In the genomic region with DNA sequence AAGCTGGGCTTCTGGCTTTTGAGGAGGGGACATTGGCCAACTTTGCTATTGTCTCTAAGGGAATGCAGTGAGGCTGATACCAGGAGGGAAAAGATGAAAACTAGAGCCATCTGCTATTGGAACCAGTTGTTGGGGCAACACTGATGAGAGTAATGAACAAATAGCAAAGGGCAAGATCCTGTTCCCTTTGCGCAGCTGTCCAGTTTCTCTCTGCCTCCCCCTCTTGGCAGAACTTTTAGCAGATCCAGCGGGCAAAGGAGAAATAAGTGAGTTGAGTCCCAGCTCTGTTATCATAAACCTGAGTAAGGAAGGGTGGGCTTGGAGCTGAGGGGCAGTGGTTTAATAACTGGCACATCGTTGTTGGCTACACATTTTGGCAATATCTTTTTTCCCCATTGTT, we compare ENCODE assay signal across 27 cellular contexts.
DNase-seq lines count a peak whose midpoint lies in the region; ATAC-seq and TF ChIP-seq lines count a peak whose summit lies in the region.
"Had no signal": no experiment of that assay in that cellular context is flagged by ENCODE, and none has a peak within 500 bp of the region (broad histone marks: within the 10 kb centered on the region; RNA-seq: fewer than 3 reads in every experiment).

No MANE protein-coding gene starts in this region.

- ATAC-seq in HCT116 (0 out of 2 replicates have a peak, but pooled peaks have one; percentile 32), Panc1 (no peak), HG02852 (IDR thresholded peaks at IDR 0.05; ENCODE audit: unreplicated experiment) (no peak), GM19328 (IDR thresholded peaks at IDR 0.05; ENCODE audit: unreplicated experiment) (no peak)
- ATAC-seq: activated CD8-positive, alpha-beta memory T cell treated with anti-CD3 and anti-CD28 coated beads, Interleukin-2, amount 10 ng/mL, durations not matched to agents 7 days and 5 days; stimulated activated naive CD8-positive, alpha-beta T cell treated with anti-CD3 and anti-CD28 coated beads, Interleukin-15, Interleukin-2, amounts not matched to agents 100 U/mL and 50 U/mL, for 24 hours; T-helper 17 cell had no signal

- H3K27ac ChIP-seq in HCT116 (ENCODE audit: low read depth, low read length) (no peak overlapping the region), Panc1 (ENCODE audit: low read length) (no peak overlapping the region)
- H3K27ac ChIP-seq: HL-60, parathyroid adenoma, right lobe of liver, vagina had no signal

- BruUV-seq in HCT116 (replicated peaks; lab: Mats Ljungman, UMichigan) (no TSS peak), Panc1 (replicated peaks; lab: Mats Ljungman, UMichigan) (no TSS peak)

- CTCF ChIA-PET in HCT116 (lab: Charles Lee) (no interaction called here), Panc1 (lab: Charles Lee) (no interaction called here)

- H3K27me3 ChIP-seq in BE2C (no peaks in the 10 kb centered on the region), HCT116 (ENCODE audit: insufficient read depth, low read length) (no peaks in the 10 kb centered on the region), Panc1 (ENCODE audit: control insufficient read depth, insufficient read depth, low read length) (no peaks in the 10 kb centered on the region)
- H3K27me3 ChIP-seq: right lobe of liver, vagina had no signal

- intact Hi-C loops in HCT116 (cut with micrococcal nuclease) = no loop called here
- intact Hi-C loops in Panc1 (cut with micrococcal nuclease; ENCODE audit: unreplicated experiment) = no loop called here

- DNase-seq in BE2C (no peak), HCT116 (ENCODE audit: low read depth, low spot score) (peak; percentile 3), Panc1 (ENCODE audit: low read depth, low spot score) (no peak), fibroblast of the aortic adventitia (ENCODE audit: low read depth) (no peak), NCI-H748 (lab: John Stamatoyannopoulos, UW; ENCODE audit: unreplicated experiment) (no peak), ACHN (no peak)
- DNase-seq: activated CD4-positive, alpha-beta T cell treated with anti-CD3 and anti-CD28 coated beads, Interleukin-2, amount 50 U/mL, for 1 hour; activated CD8-positive, alpha-beta memory T cell treated with anti-CD3 and anti-CD28 coated beads, Interleukin-2, amount 10 ng/mL, durations not matched to agents 7 days and 5 days; activated naive CD4-positive, alpha-beta T cell treated with anti-CD3 and anti-CD28 coated beads, Interleukin-2, amount 10 ng/mL, durations not matched to agents 7 days and 5 days; amniotic stem cell; CD4-positive, alpha-beta T cell; cortex of kidney; DMS153; glutamatergic neuron; kidney glomerular epithelial cell; NCI-H146; NK-92 treated with Interleukin-12 subunit alpha and Interleukin-12 subunit beta, amount 100 ng/mL, for 24 hours; right lobe of liver; SK-N-SH; stimulated activated naive CD8-positive, alpha-beta T cell treated with anti-CD3 and anti-CD28 coated beads, Interleukin-15, Interleukin-2, amounts not matched to agents 100 U/mL and 50 U/mL, for 24 hours; T-helper 17 cell had no signal

- in situ Hi-C loops in Panc1 (cut with HindIII; ENCODE audit: low pct_unique_long_range_greater_than_20kb, low sequenced_read_pairs) (no loop called here), ACHN (cut with HindIII; ENCODE audit: low pct_ligation_motif_present, low pct_unique_long_range_greater_than_20kb, low sequenced_read_pairs) (no loop called here)

- TF ChIP-seq CTCF in BE2C (IDR thresholded peaks at IDR 0.05; ENCODE audit: low read depth, low read length) = 0 out of 2 replicates have a peak, but pooled peaks have one; percentile 5
- peak in 2 of 3 experiments; percentile 24 to 31; a peak in 3 of 6 replicates for TF ChIP-seq CTCF in HCT116 (IDR thresholded peaks at IDR 0.05 in 2 of 3, conservative IDR thresholded peaks at IDR 0.05 in 1 of 3; ENCODE audit: borderline replicate concordance in 1 of 3, insufficient read depth in 1 of 3, low read depth in 2 of 3, low read length in 2 of 3)
- peak; percentile 28 for TF ChIP-seq CTCF in Panc1 (IDR thresholded peaks at IDR 0.05)
- TF ChIP-seq CTCF in fibroblast of the aortic adventitia (IDR thresholded peaks at IDR 0.05; ENCODE audit: insufficient read depth, low read length) = peak; percentile 5

- no peaks in the 10 kb centered on the region for H3K79me2 ChIP-seq in HCT116 (ENCODE audit: insufficient read depth, low read length)
- H3K79me2 ChIP-seq: parathyroid adenoma had no signal

- no peak overlapping the region for H3K9ac ChIP-seq in HCT116 (ENCODE audit: low read length)
- H3K9ac ChIP-seq: parathyroid adenoma, SK-N-SH had no signal

- H3K36me3 ChIP-seq in BE2C = no peaks in the 10 kb centered on the region
- H3K36me3 ChIP-seq in HCT116 (ENCODE audit: control insufficient read depth in 1 of 2, insufficient read depth in 2 of 2, low read length in 2 of 2) = no peaks in the 10 kb centered on the region
- H3K36me3 ChIP-seq in Panc1 (ENCODE audit: control insufficient read depth, insufficient read depth, low read length) = no peaks in the 10 kb centered on the region
- H3K36me3 ChIP-seq: right lobe of liver, vagina had no signal

- RAD21 ChIA-PET in HCT116 (lab: Charles Lee; ENCODE audit: low non-redundant PET in 1 of 2, low total read pairs in 2 of 2, uncharacterized antibody in 2 of 2, unreplicated experiment in 2 of 2) = no interaction called here

- no peaks in the 10 kb centered on the region for H3K4me1 ChIP-seq in BE2C
- H3K4me1 ChIP-seq in HCT116 (ENCODE audit: control insufficient read depth in 1 of 2, insufficient read depth in 2 of 2, low read length in 2 of 2) = peaks cover 8% of the 10 kb centered on the region in 2 experiments; a peak in 2 of 4 replicates
- H3K4me1 ChIP-seq in Panc1 (ENCODE audit: control insufficient read depth, insufficient read depth, low read length) = peaks cover 3% of the 10 kb centered on the region
- H3K4me1 ChIP-seq: parathyroid adenoma, right lobe of liver, vagina had no signal

- no peak overlapping the region for H3K4me2 ChIP-seq in HCT116 (ENCODE audit: low read length)
- H3K4me2 ChIP-seq: SK-N-SH had no signal

- no peak for TF ChIP-seq POLR2A in HCT116 (IDR thresholded peaks at IDR 0.05; ENCODE audit: borderline replicate concordance, extremely low read depth, insufficient read depth, insufficient read length)

- H3K4me3 ChIP-seq in BE2C (ENCODE audit: low read depth, low read length) (no peak overlapping the region), HCT116 (replicated peaks in 1 of 2; ENCODE audit: low read depth in 1 of 2, low read length in 2 of 2) (no peak overlapping the region), Panc1 (ENCODE audit: low read depth in 2 of 2, low read length in 2 of 2) (no peak overlapping the region), fibroblast of the aortic adventitia (ENCODE audit: low read depth, low read length) (no peak overlapping the region)
- H3K4me3 ChIP-seq: lung, right lobe of liver, vagina had no signal

- H3K9me3 ChIP-seq in BE2C (no peaks in the 10 kb centered on the region), HCT116 (ENCODE audit: control insufficient read depth in 1 of 2, insufficient read depth in 1 of 2, low read depth in 1 of 2, low read length in 2 of 2) (no peaks in the 10 kb centered on the region), Panc1 (ENCODE audit: control insufficient read depth, insufficient read depth, low read depth, low read length) (no peaks in the 10 kb centered on the region)
- H3K9me3 ChIP-seq: right lobe of liver, SK-N-SH, vagina had no signal

- POLR2A ChIA-PET in HCT116 (lab: Charles Lee) = no interaction called here
- POLR2A ChIA-PET in Panc1 (lab: Charles Lee) = no interaction called here

- TF ChIP-seq RAD21 in HCT116 (IDR thresholded peaks at IDR 0.05; ENCODE audit: low read depth) = no peak

- H4K20me1 ChIP-seq in HCT116 (ENCODE audit: insufficient read depth) = no peaks in the 10 kb centered on the region

- no peaks in the 10 kb centered on the region for H3K9me2 ChIP-seq in HCT116 (ENCODE audit: insufficient read depth)
- H3K9me2 ChIP-seq: SK-N-SH had no signal

- no peak overlapping the region for H2AFZ ChIP-seq in HCT116 (ENCODE audit: low read depth, low read length, poor library complexity, severe bottlenecking)
- H2AFZ ChIP-seq: parathyroid adenoma had no signal

TF ChIP-seq in HCT116, 20 proteins besides CTCF, POLR2A, EP300 and RAD21 (continues in another document):
- TF ChIP-seq TCF7L2 (IDR thresholded peaks at IDR 0.05; ENCODE audit: borderline replicate concordance, extremely low read depth, insufficient read depth, insufficient read length) = no peak
- TF ChIP-seq ZNF274 (IDR thresholded peaks at IDR 0.05; ENCODE audit: low read depth, low read length) = no peak
- no peak for TF ChIP-seq EZH2phosphoT487 (IDR thresholded peaks at IDR 0.05; ENCODE audit: borderline replicate concordance)
- TF ChIP-seq SRF (IDR thresholded peaks at IDR 0.05; ENCODE audit: low read depth) = no peak
- TF ChIP-seq EGR1 (IDR thresholded peaks at IDR 0.05; ENCODE audit: low read depth) = no peak
- no peak for TF ChIP-seq SIN3A (IDR thresholded peaks at IDR 0.05; ENCODE audit: low read depth)
- TF ChIP-seq, protein P1, sequence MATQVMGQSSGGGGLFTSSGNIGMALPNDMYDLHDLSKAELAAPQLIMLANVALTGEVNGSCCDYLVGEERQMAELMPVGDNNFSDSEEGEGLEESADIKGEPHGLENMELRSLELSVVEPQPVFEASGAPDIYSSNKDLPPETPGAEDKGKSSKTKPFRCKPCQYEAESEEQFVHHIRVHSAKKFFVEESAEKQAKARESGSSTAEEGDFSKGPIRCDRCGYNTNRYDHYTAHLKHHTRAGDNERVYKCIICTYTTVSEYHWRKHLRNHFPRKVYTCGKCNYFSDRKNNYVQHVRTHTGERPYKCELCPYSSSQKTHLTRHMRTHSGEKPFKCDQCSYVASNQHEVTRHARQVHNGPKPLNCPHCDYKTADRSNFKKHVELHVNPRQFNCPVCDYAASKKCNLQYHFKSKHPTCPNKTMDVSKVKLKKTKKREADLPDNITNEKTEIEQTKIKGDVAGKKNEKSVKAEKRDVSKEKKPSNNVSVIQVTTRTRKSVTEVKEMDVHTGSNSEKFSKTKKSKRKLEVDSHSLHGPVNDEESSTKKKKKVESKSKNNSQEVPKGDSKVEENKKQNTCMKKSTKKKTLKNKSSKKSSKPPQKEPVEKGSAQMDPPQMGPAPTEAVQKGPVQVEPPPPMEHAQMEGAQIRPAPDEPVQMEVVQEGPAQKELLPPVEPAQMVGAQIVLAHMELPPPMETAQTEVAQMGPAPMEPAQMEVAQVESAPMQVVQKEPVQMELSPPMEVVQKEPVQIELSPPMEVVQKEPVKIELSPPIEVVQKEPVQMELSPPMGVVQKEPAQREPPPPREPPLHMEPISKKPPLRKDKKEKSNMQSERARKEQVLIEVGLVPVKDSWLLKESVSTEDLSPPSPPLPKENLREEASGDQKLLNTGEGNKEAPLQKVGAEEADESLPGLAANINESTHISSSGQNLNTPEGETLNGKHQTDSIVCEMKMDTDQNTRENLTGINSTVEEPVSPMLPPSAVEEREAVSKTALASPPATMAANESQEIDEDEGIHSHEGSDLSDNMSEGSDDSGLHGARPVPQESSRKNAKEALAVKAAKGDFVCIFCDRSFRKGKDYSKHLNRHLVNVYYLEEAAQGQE (IDR thresholded peaks at IDR 0.05; ENCODE audit: low read depth) = no peak
- no peak for TF ChIP-seq POLR2AphosphoS5 (IDR thresholded peaks at IDR 0.05; ENCODE audit: low read depth, low read length)
- TF ChIP-seq MAX (IDR thresholded peaks at IDR 0.05) = no peak
